ENCODE assay signal across 34 cellular contexts in the genomic region with DNA sequence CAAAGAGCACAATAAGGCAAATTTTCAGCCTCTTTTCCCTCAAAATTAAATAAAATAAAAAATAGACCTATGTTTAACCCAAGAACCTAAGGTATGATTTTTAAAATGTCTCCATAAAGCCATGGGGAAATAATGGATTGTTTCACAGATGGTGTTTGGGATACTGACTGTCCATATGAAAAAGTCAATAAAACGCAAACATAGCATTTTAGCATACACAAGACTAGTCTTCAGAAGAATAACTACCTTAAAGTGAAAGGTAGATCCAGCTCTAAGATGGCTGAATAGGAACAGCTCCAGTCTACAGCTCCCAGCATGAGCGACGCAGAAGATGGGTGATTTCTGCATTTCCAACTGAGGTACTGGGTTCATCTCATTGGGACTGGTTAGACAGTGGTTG. TPM values are rescaled to one million over a fixed set of nuclear protein-coding genes. Genes with fewer than 3 reads are reported as not detected.
"Had no signal": no experiment of that assay in that cellular context is flagged by ENCODE, and none has a peak within 500 bp of the region (broad histone marks: within the 10 kb centered on the region; RNA-seq: fewer than 3 reads in every experiment).

No MANE protein-coding gene starts in this region.

- H3K36me3 ChIP-seq: brain microvascular endothelial cell, breast epithelium had no signal

- DNase-seq: activated B cell treated with CpG ODN at 0.5 μM for 24 hours; activated CD4-positive, alpha-beta memory T cell treated with anti-CD3 and anti-CD28 coated beads for 36 hours; activated CD4-positive, alpha-beta T cell treated with anti-CD3 and anti-CD28 coated beads for 4 hours; activated CD4-positive, alpha-beta T cell treated with anti-CD3 and anti-CD28 coated beads, Interleukin-2, amount 10 ng/mL, durations not matched to agents 24 days and 14 days; activated CD4-positive, alpha-beta T cell treated with anti-CD3 and anti-CD28 coated beads, Interleukin-2, amount 50 U/mL, for 1 hour; activated CD4-positive, alpha-beta T cell treated with anti-CD3 and anti-CD28 coated beads, Interleukin-2, amount 50 U/mL, for 4 hours; activated CD4-positive, CD25-positive, alpha-beta regulatory T cell treated with anti-CD3 and anti-CD28 coated beads, Interleukin-2, amount 50 U/mL, for 72 hours; activated CD8-positive, alpha-beta memory T cell treated with anti-CD3 and anti-CD28 coated beads, Interleukin-2, amount 50 U/mL, for 4 hours; activated CD8-positive, alpha-beta T cell treated with anti-CD3 and anti-CD28 coated beads for 36 hours; activated effector memory CD4-positive, alpha-beta T cell treated with Interleukin-2 at 50 U/mL for 16 hours; activated gamma-delta T cell; activated naive CD4-positive, alpha-beta T cell treated with anti-CD3 and anti-CD28 coated beads, Interleukin-2, amount 10 ng/mL, durations not matched to agents 7 days and 5 days; activated naive CD4-positive, alpha-beta T cell treated with Interleukin-2 at 50 U/mL for 16 hours; activated naive CD8-positive, alpha-beta T cell treated with anti-CD3 and anti-CD28 coated beads, Interleukin-2, amount 10 ng/mL, durations not matched to agents 7 days and 5 days; activated naive CD8-positive, alpha-beta T cell treated with anti-CD3 and anti-CD28 coated beads, Interleukin-2, amount 50 U/mL, for 24 hours; activated T-cell treated with anti-CD3 and anti-CD28 coated beads for 4 hours; activated T-cell treated with anti-CD3 and anti-CD28 coated beads, Interleukin-2, amount 50 U/mL, for 24 hours; activated T-cell treated with anti-CD3 and anti-CD28 coated beads, Interleukin-2, amount 50 U/mL, for 48 hours; amniotic stem cell; aorta; body of pancreas; brain microvascular endothelial cell; central memory CD4-positive, alpha-beta T cell; T-helper 2 cell; T-helper 9 cell had no signal

- H3K4me3 ChIP-seq: body of pancreas, breast epithelium had no signal

- H3K9me3 ChIP-seq: body of pancreas, breast epithelium had no signal

- H3K4me1 ChIP-seq: body of pancreas, breast epithelium had no signal

- ATAC-seq: activated CD8-positive, alpha-beta T cell treated with anti-CD3 and anti-CD28 coated beads for 36 hours; activated naive CD8-positive, alpha-beta T cell treated with anti-CD3 and anti-CD28 coated beads, Interleukin-2, amount 50 U/mL, for 24 hours; body of pancreas had no signal

- H3K27ac ChIP-seq: body of pancreas, brain microvascular endothelial cell, breast epithelium, VCaP had no signal

- FAIRE-seq: astrocyte, TTC549 had no signal

- H3K27me3 ChIP-seq: body of pancreas, brain microvascular endothelial cell, breast epithelium had no signal

RNA-seq across cellular contexts. Expression of a gene that starts 16.1 kb away (rescaled TPM):
- total RNA-seq: activated B cell treated with CpG ODN at 0.5 μM for 24 hours; activated CD4-positive, alpha-beta memory T cell treated with anti-CD3 and anti-CD28 coated beads for 36 hours; activated CD4-positive, alpha-beta T cell treated with anti-CD3 and anti-CD28 coated beads, Interleukin-2, amount 10 ng/mL, durations not matched to agents 24 days and 14 days; activated CD8-positive, alpha-beta memory T cell treated with anti-CD3 and anti-CD28 coated beads for 36 hours; activated CD8-positive, alpha-beta T cell treated with anti-CD3 and anti-CD28 coated beads for 36 hours; activated naive CD8-positive, alpha-beta T cell treated with anti-CD3 and anti-CD28 coated beads, Interleukin-2, amount 10 ng/mL, durations not matched to agents 7 days and 5 days; activated T-helper 2 cell treated with anti-CD3 and anti-CD28 coated beads, Interferon-gamma antibody, Interleukin-2, Interleukin-4, amounts not matched to agents 10 μg/mL and 5 μg/mL and 100 μg/mL, durations not matched to agents 14 hours and 24 hours and 36 hours; aorta; astrocyte; body of pancreas; breast epithelium; cardiac septum; cerebellum had no signal
- polyA plus RNA-seq: adipose tissue, aorta had no signal
